Comparison of ENCODE assay signal across 16 cellular contexts in genomic region chr13:74200081-74200480, GRCh38.
"Had no signal": no experiment of that assay in that cellular context is flagged by ENCODE, and none has a peak within 500 bp of the region (broad histone marks: within the 10 kb centered on the region; RNA-seq: fewer than 3 reads in every experiment).

No MANE protein-coding gene starts in this region.

- H3K9me3 Mint-ChIP-seq: activated naive CD4-positive, alpha-beta T cell treated with anti-CD3 and anti-CD28 coated beads for 36 hours; activated naive CD8-positive, alpha-beta T cell treated with anti-CD3 and anti-CD28 coated beads, Interleukin-2, amount 50 U/mL, for 24 hours had no signal

- H3K36me3 ChIP-seq: colonic mucosa, neural progenitor cell, ovary, sigmoid colon, stomach, thoracic aorta had no signal

- H3K27ac ChIP-seq: colonic mucosa, hepatocyte, neural progenitor cell, ovary, sigmoid colon, stomach, thoracic aorta had no signal

- H3K4me1 ChIP-seq: colonic mucosa had no signal

- H3K4me1 Mint-ChIP-seq: activated naive CD8-positive, alpha-beta T cell treated with anti-CD3 and anti-CD28 coated beads, Interleukin-2, amount 50 U/mL, for 24 hours had no signal

- H3K9me3 ChIP-seq: colonic mucosa, ovary, sigmoid colon, stomach, thoracic aorta had no signal

- DNase-seq: activated CD4-positive, CD25-positive, alpha-beta regulatory T cell treated with anti-CD3 and anti-CD28 coated beads, Interleukin-2, amount 50 U/mL, for 72 hours; activated naive CD4-positive, alpha-beta T cell treated with anti-CD3 and anti-CD28 coated beads for 36 hours; activated naive CD8-positive, alpha-beta T cell treated with anti-CD3 and anti-CD28 coated beads, Interleukin-2, amount 50 U/mL, for 24 hours; caudate nucleus; colonic mucosa; kidney; midbrain; ovary; sigmoid colon; stimulated activated CD4-positive, alpha-beta T cell treated with anti-CD3 and anti-CD28 coated beads, Interleukin-1b, Interleukin-23, amount 100 ng/mL, for 48 hours; stomach had no signal

- H3K27ac Mint-ChIP-seq: activated naive CD4-positive, alpha-beta T cell treated with anti-CD3 and anti-CD28 coated beads for 36 hours; activated naive CD8-positive, alpha-beta T cell treated with anti-CD3 and anti-CD28 coated beads, Interleukin-2, amount 50 U/mL, for 24 hours; activated T-helper 1 cell treated with anti-CD3 and anti-CD28 coated beads, Interleukin-12 subunit alpha, Interleukin-12 subunit beta, Interleukin-2, Interleukin-4 antibody, amounts not matched to agents 30 ng/mL and 10 ng/mL and 1 ng/mL, durations not matched to agents 14 hours and 24 hours and 36 hours; neural progenitor cell had no signal

- H2AFZ ChIP-seq: hepatocyte, neural progenitor cell had no signal

- FAIRE-seq: endometrium, kidney had no signal

- H3K79me2 ChIP-seq: hepatocyte had no signal

- H3K27me3 Mint-ChIP-seq: activated naive CD8-positive, alpha-beta T cell treated with anti-CD3 and anti-CD28 coated beads, Interleukin-2, amount 50 U/mL, for 24 hours had no signal

- H3K4me3 Mint-ChIP-seq: activated naive CD4-positive, alpha-beta T cell treated with anti-CD3 and anti-CD28 coated beads for 36 hours; activated naive CD8-positive, alpha-beta T cell treated with anti-CD3 and anti-CD28 coated beads, Interleukin-2, amount 50 U/mL, for 24 hours; activated T-helper 1 cell treated with anti-CD3 and anti-CD28 coated beads, Interleukin-12 subunit alpha, Interleukin-12 subunit beta, Interleukin-2, Interleukin-4 antibody, amounts not matched to agents 30 ng/mL and 10 ng/mL and 1 ng/mL, durations not matched to agents 14 hours and 24 hours and 36 hours; neural progenitor cell had no signal

- H3K27me3 ChIP-seq: colonic mucosa, hepatocyte, neural progenitor cell, ovary, sigmoid colon, stomach had no signal

- H3K9ac ChIP-seq: neural progenitor cell had no signal

- H3K4me2 ChIP-seq: hepatocyte, neural progenitor cell had no signal

- H3K36me3 Mint-ChIP-seq: neural progenitor cell had no signal

- H3K4me3 ChIP-seq: colonic mucosa, hepatocyte, neural progenitor cell, ovary, sigmoid colon, stomach, thoracic aorta had no signal
